1 cellular context compared by ENCODE assay signal in the genomic region with DNA sequence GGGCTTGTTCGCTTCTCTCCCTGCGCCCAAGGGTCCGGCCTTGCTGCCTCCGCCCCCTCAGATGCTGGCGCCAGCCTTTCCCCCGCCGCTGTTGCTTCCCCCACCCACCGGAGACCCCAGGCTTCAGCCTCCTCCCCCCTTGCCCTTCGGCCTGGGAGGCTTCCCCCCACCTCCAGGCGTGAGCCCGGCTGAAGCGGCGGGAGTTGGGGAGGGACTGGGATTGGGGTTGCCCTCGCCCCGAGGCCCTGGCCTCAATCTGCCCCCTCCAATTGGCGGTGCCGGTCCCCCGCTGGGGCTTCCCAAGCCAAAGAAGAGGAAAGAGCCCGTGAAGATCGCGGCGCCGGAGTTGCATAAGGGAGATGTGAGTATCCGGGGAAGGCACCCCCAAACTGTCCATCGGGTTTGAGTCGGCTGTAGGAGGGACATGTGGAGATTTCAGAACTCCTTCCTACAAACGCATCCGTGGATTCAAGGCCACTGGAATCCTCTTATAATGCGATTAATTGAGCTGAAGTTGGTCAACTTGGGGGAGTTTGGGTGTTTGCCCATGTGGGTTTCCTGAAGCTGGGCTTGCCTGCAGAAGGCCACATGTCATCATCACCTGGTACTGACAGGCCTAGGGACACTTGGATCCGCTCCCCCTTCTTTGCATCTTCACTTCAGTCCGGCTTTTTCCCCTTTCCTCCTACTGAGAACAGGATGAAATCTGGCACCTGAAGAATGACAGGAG.
A peak's percentile ranks its signal among the peaks of the same experiment; 100 is the strongest.
TF ChIP-seq lines count a peak whose summit lies in the region.

No MANE protein-coding gene starts in this region.

TF ChIP-seq in K562, 482 proteins besides CTCF, POLR2A, EP300 and RAD21 (continues in another document):
- TF ChIP-seq HDAC2 (IDR thresholded peaks at IDR 0.05) (0 out of 2 replicates have a peak, but pooled peaks have one; percentile 5), ZNF175 (CRISPR knock-in tag; IDR thresholded peaks at IDR 0.05; ENCODE audit: low read depth) (no peak), ZC3H11A (IDR thresholded peaks at IDR 0.05; ENCODE audit: low read depth, low read length) (no peak), ZBTB26 (CRISPR knock-in tag; IDR thresholded peaks at IDR 0.05) (no peak), MED1 (CRISPR knock-in tag; IDR thresholded peaks at IDR 0.05; ENCODE audit: borderline replicate concordance) (no peak), VEZF1 (CRISPR knock-in tag; IDR thresholded peaks at IDR 0.05) (no peak), ZNF263 (CRISPR knock-in tag; IDR thresholded peaks at IDR 0.05; ENCODE audit: borderline replicate concordance) (peak; percentile 9), HLTF (IDR thresholded peaks at IDR 0.05) (no peak), TARDBP (IDR thresholded peaks at IDR 0.05) (no peak), TAL1 (IDR thresholded peaks at IDR 0.05) (no peak), ZNF717 (CRISPR knock-in tag; IDR thresholded peaks at IDR 0.05) (no peak), ZNF507 (tag; conservative IDR thresholded peaks at IDR 0.05) (no peak), ZNF764 (CRISPR knock-in tag; IDR thresholded peaks at IDR 0.05; ENCODE audit: low read depth) (no peak), ZNF644 (tag; IDR thresholded peaks at IDR 0.05; ENCODE audit: low read depth) (no peak), SRSF1 (IDR thresholded peaks at IDR 0.05; ENCODE audit: low read depth, low read length) (no peak), NFIC (IDR thresholded peaks at IDR 0.05) (no peak), HDAC3 (IDR thresholded peaks at IDR 0.05; ENCODE audit: borderline replicate concordance, partially characterized antibody) (no peak), SMAD2 (IDR thresholded peaks at IDR 0.05; ENCODE audit: low read depth, low read length) (no peak), SMAD4 (CRISPR knock-in tag; conservative IDR thresholded peaks at IDR 0.05) (no peak), ZNF561 (CRISPR knock-in tag; conservative IDR thresholded peaks at IDR 0.05) (no peak), YY1 (IDR thresholded peaks at IDR 0.05; ENCODE audit: borderline replicate concordance in 1 of 3, control insufficient read depth in 1 of 3, extremely low read depth in 1 of 3, insufficient read depth in 3 of 3, insufficient read length in 1 of 3, insufficient replicate concordance in 2 of 3, low read depth in 1 of 3, low read length in 2 of 3) (no peak), ZNF212 (CRISPR knock-in tag; IDR thresholded peaks at IDR 0.05) (no peak), JUN (IDR thresholded peaks at IDR 0.05; ENCODE audit: borderline replicate concordance, low read depth, low read length) (no peak), JUN (CRISPR knock-in tag; IDR thresholded peaks at IDR 0.05; ENCODE audit: borderline replicate concordance) (peak; percentile 53; the same call in 1 of the 2 replicates)
- TF ChIP-seq, protein P1, sequence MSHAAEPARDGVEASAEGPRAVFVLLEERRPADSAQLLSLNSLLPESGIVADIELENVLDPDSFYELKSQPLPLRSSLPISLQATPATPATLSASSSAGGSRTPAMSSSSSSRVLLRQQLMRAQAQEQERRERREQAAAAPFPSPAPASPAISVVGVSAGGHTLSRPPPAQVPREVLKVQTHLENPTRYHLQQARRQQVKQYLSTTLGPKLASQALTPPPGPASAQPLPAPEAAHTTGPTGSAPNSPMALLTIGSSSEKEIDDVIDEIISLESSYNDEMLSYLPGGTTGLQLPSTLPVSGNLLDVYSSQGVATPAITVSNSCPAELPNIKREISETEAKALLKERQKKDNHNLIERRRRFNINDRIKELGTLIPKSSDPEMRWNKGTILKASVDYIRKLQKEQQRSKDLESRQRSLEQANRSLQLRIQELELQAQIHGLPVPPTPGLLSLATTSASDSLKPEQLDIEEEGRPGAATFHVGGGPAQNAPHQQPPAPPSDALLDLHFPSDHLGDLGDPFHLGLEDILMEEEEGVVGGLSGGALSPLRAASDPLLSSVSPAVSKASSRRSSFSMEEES (CRISPR knock-in tag; IDR thresholded peaks at IDR 0.05), result no peak
- TF ChIP-seq, protein P2, sequence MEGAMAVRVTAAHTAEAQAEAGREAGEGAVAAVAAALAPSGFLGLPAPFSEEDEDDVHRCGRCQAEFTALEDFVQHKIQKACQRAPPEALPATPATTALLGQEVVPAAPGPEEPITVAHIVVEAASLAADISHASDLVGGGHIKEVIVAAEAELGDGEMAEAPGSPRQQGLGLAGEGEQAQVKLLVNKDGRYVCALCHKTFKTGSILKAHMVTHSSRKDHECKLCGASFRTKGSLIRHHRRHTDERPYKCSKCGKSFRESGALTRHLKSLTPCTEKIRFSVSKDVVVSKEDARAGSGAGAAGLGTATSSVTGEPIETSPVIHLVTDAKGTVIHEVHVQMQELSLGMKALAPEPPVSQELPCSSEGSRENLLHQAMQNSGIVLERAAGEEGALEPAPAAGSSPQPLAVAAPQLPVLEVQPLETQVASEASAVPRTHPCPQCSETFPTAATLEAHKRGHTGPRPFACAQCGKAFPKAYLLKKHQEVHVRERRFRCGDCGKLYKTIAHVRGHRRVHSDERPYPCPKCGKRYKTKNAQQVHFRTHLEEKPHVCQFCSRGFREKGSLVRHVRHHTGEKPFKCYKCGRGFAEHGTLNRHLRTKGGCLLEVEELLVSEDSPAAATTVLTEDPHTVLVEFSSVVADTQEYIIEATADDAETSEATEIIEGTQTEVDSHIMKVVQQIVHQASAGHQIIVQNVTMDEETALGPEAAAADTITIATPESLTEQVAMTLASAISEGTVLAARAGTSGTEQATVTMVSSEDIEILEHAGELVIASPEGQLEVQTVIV (CRISPR knock-in tag; IDR thresholded peaks at IDR 0.05; ENCODE audit: borderline replicate concordance), result no peak
- TF ChIP-seq, protein P3, sequence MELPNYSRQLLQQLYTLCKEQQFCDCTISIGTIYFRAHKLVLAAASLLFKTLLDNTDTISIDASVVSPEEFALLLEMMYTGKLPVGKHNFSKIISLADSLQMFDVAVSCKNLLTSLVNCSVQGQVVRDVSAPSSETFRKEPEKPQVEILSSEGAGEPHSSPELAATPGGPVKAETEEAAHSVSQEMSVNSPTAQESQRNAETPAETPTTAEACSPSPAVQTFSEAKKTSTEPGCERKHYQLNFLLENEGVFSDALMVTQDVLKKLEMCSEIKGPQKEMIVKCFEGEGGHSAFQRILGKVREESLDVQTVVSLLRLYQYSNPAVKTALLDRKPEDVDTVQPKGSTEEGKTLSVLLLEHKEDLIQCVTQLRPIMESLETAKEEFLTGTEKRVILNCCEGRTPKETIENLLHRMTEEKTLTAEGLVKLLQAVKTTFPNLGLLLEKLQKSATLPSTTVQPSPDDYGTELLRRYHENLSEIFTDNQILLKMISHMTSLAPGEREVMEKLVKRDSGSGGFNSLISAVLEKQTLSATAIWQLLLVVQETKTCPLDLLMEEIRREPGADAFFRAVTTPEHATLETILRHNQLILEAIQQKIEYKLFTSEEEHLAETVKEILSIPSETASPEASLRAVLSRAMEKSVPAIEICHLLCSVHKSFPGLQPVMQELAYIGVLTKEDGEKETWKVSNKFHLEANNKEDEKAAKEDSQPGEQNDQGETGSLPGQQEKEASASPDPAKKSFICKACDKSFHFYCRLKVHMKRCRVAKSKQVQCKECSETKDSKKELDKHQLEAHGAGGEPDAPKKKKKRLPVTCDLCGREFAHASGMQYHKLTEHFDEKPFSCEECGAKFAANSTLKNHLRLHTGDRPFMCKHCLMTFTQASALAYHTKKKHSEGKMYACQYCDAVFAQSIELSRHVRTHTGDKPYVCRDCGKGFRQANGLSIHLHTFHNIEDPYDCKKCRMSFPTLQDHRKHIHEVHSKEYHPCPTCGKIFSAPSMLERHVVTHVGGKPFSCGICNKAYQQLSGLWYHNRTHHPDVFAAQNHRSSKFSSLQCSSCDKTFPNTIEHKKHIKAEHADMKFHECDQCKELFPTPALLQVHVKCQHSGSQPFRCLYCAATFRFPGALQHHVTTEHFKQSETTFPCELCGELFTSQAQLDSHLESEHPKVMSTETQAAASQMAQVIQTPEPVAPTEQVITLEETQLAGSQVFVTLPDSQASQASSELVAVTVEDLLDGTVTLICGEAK (IDR thresholded peaks at IDR 0.05), result no peak
- TF ChIP-seq, protein P3 (CRISPR knock-in tag; IDR thresholded peaks at IDR 0.05), result no peak
- TF ChIP-seq, protein P4, sequence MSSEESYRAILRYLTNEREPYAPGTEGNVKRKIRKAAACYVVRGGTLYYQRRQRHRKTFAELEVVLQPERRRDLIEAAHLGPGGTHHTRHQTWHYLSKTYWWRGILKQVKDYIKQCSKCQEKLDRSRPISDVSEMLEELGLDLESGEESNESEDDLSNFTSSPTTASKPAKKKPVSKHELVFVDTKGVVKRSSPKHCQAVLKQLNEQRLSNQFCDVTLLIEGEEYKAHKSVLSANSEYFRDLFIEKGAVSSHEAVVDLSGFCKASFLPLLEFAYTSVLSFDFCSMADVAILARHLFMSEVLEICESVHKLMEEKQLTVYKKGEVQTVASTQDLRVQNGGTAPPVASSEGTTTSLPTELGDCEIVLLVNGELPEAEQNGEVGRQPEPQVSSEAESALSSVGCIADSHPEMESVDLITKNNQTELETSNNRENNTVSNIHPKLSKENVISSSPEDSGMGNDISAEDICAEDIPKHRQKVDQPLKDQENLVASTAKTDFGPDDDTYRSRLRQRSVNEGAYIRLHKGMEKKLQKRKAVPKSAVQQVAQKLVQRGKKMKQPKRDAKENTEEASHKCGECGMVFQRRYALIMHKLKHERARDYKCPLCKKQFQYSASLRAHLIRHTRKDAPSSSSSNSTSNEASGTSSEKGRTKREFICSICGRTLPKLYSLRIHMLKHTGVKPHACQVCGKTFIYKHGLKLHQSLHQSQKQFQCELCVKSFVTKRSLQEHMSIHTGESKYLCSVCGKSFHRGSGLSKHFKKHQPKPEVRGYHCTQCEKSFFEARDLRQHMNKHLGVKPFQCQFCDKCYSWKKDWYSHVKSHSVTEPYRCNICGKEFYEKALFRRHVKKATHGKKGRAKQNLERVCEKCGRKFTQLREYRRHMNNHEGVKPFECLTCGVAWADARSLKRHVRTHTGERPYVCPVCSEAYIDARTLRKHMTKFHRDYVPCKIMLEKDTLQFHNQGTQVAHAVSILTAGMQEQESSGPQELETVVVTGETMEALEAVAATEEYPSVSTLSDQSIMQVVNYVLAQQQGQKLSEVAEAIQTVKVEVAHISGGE (CRISPR knock-in tag; IDR thresholded peaks at IDR 0.05), result no peak
- TF ChIP-seq, protein P5, sequence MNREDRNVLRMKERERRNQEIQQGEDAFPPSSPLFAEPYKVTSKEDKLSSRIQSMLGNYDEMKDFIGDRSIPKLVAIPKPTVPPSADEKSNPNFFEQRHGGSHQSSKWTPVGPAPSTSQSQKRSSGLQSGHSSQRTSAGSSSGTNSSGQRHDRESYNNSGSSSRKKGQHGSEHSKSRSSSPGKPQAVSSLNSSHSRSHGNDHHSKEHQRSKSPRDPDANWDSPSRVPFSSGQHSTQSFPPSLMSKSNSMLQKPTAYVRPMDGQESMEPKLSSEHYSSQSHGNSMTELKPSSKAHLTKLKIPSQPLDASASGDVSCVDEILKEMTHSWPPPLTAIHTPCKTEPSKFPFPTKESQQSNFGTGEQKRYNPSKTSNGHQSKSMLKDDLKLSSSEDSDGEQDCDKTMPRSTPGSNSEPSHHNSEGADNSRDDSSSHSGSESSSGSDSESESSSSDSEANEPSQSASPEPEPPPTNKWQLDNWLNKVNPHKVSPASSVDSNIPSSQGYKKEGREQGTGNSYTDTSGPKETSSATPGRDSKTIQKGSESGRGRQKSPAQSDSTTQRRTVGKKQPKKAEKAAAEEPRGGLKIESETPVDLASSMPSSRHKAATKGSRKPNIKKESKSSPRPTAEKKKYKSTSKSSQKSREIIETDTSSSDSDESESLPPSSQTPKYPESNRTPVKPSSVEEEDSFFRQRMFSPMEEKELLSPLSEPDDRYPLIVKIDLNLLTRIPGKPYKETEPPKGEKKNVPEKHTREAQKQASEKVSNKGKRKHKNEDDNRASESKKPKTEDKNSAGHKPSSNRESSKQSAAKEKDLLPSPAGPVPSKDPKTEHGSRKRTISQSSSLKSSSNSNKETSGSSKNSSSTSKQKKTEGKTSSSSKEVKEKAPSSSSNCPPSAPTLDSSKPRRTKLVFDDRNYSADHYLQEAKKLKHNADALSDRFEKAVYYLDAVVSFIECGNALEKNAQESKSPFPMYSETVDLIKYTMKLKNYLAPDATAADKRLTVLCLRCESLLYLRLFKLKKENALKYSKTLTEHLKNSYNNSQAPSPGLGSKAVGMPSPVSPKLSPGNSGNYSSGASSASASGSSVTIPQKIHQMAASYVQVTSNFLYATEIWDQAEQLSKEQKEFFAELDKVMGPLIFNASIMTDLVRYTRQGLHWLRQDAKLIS (CRISPR knock-in tag; IDR thresholded peaks at IDR 0.05), result no peak
